ENCODE assay signal across 8 cellular contexts in genomic region chr17:82031303-82031884, GRCh38. TPM values are rescaled to one million over a fixed set of nuclear protein-coding genes. Genes with fewer than 3 reads are reported as not detected.
DNase-seq lines count a peak whose midpoint lies in the region; ATAC-seq and TF ChIP-seq lines count a peak whose summit lies in the region.

TSS of gene RAC3 (plus strand) at chr17:82031678. CDS start at chr17:82031762, 84 bp downstream.

- in situ Hi-C loops in brain microvascular endothelial cell (cut with HindIII; ENCODE audit: low pct_ligation_motif_present, low sequenced_read_pairs): loop anchor here (10.0 kb wide), 1 partner anchor 57 kb away; the partner anchor contains the start of gene ASPSCR1

- H3K36me3 ChIP-seq in brain microvascular endothelial cell (replicated peaks): no peaks in the 10 kb centered on the region
- peaks cover 0 to 5% (median 1%) of the 10 kb centered on the region in 4 donors for H3K36me3 ChIP-seq in liver (ENCODE audit: control insufficient read depth in 4 of 4, insufficient read depth in 3 of 4, low read depth in 1 of 4, low read length in 3 of 4)
- no peaks in the 10 kb centered on the region for H3K36me3 ChIP-seq in thyroid gland

- peaks cover 13% of the 10 kb centered on the region for H3K4me1 Mint-ChIP-seq in activated naive CD4-positive, alpha-beta T cell treated with anti-CD3 and anti-CD28 coated beads for 36 hours (ENCODE audit: low read depth)

- peaks cover 8% of the 10 kb centered on the region for H3K36me3 Mint-ChIP-seq in activated naive CD4-positive, alpha-beta T cell treated with anti-CD3 and anti-CD28 coated beads for 36 hours (ENCODE audit: low read depth)

- no peaks in the 10 kb centered on the region for H3K9me3 Mint-ChIP-seq in activated naive CD4-positive, alpha-beta T cell treated with anti-CD3 and anti-CD28 coated beads for 36 hours

- H3K4me3 ChIP-seq in brain microvascular endothelial cell (ENCODE audit: low read depth, low read length): peak within 1 kb of the TSS; percentile 59
- peak within 1 kb of the TSS in 2 of 3 donors; percentile 27 to 63 for H3K4me3 ChIP-seq in liver (ENCODE audit: low read depth in 1 of 3, low read length in 3 of 3)
- peak within 1 kb of the TSS in 1 of 3 donors; percentile 36 for H3K4me3 ChIP-seq in thyroid gland (replicated peaks in 1 of 3)

- H3K9me3 ChIP-seq in liver (ENCODE audit: control insufficient read depth in 4 of 4, low read length in 3 of 4) (no peaks in the 10 kb centered on the region), thyroid gland (no peaks in the 10 kb centered on the region)

- WGBS in liver: under 1% methylated on average over 96 of the region's 96 CpGs
- no CpG with 5 or more reads among the region's 96 CpGs for WGBS in thyroid gland, 2 donors

- no peak for ATAC-seq in GM19455 (IDR thresholded peaks at IDR 0.05; ENCODE audit: unreplicated experiment)

- no peak for DNase-seq in activated naive CD4-positive, alpha-beta T cell treated with anti-CD3 and anti-CD28 coated beads for 36 hours
- no peak for DNase-seq in activated naive CD4-positive, alpha-beta T cell treated with anti-CD3 and anti-CD28 coated beads, Interleukin-2, amount 50 U/mL, for 16 hours
- DNase-seq in NCI-H345 (lab: John Stamatoyannopoulos, UW): peak; percentile 73
- no peak for DNase-seq in brain microvascular endothelial cell
- peak in 1 of 2 donors; percentile 28 for DNase-seq in thyroid gland
- DNase-seq in SIG-M5 treated with dmso at 0.1 percent for 504 hours (lab: John Stamatoyannopoulos, UW; ENCODE audit: unreplicated experiment): no peak

- TF ChIP-seq POLR2A in thyroid gland (IDR thresholded peaks at IDR 0.05): no peak

- TF ChIP-seq CTCF in brain microvascular endothelial cell (IDR thresholded peaks at IDR 0.05; ENCODE audit: low read depth, low read length, missing control alignments) (no peak), liver (IDR thresholded peaks at IDR 0.05; ENCODE audit: low read depth, low read length, missing input control) (no peak), thyroid gland (IDR thresholded peaks at IDR 0.05) (no peak)

- no peaks in the 10 kb centered on the region for H3K27me3 ChIP-seq in brain microvascular endothelial cell (replicated peaks)
- H3K27me3 ChIP-seq in liver (ENCODE audit: control insufficient read depth in 4 of 4, insufficient read depth in 4 of 4, low read length in 3 of 4): no peaks in the 10 kb centered on the region
- no peaks in the 10 kb centered on the region for H3K27me3 ChIP-seq in thyroid gland

- H3K27ac Mint-ChIP-seq in activated naive CD4-positive, alpha-beta T cell treated with anti-CD3 and anti-CD28 coated beads for 36 hours: no peak within 1 kb of the TSS

- no peak within 1 kb of the TSS for H3K27ac ChIP-seq in brain microvascular endothelial cell
- peak within 1 kb of the TSS; percentile 74 to 76 for H3K27ac ChIP-seq in liver (ENCODE audit: low read depth in 1 of 2, low read length in 2 of 2)
- H3K27ac ChIP-seq in thyroid gland: peak within 1 kb of the TSS in 1 of 3 donors; percentile 41

- intact Hi-C loops in activated naive CD4-positive, alpha-beta T cell treated with anti-CD3 and anti-CD28 coated beads for 36 hours (cut with micrococcal nuclease): loop anchor here (10.0 kb wide), 1 partner anchor 323 kb away; the partner anchor contains the start of gene TEX19
- intact Hi-C loops in thyroid gland (cut with DNase I): loop anchor here (2.0 kb wide), 1 partner anchor 121 kb away; no protein-coding TSS in a partner anchor

- peaks cover 16 to 60% (median 39%) of the 10 kb centered on the region in 4 donors for H3K4me1 ChIP-seq in liver (ENCODE audit: control insufficient read depth in 4 of 4, insufficient read depth in 4 of 4, low read length in 3 of 4)
- peaks cover 30 to 46% of the 10 kb centered on the region in 2 donors for H3K4me1 ChIP-seq in thyroid gland

- H3K4me3 Mint-ChIP-seq in activated naive CD4-positive, alpha-beta T cell treated with anti-CD3 and anti-CD28 coated beads for 36 hours: peak within 1 kb of the TSS; percentile 76

- H3K9ac ChIP-seq in liver (ENCODE audit: low read depth in 1 of 2, low read length in 2 of 2): no peak within 1 kb of the TSS

- CTCF ChIA-PET in activated naive CD4-positive, alpha-beta T cell treated with anti-CD3 and anti-CD28 coated beads for 36 hours (lab: Charles Lee): interaction anchor here (0.9 to 2.5 kb wide), 4 partner anchors 9 to 121 kb away, joined by 3 to 16 read pairs (median 5); partner anchors contain the start of gene NOTUM

- no peaks in the 10 kb centered on the region for H3K27me3 Mint-ChIP-seq in activated naive CD4-positive, alpha-beta T cell treated with anti-CD3 and anti-CD28 coated beads for 36 hours (ENCODE audit: low read depth)

- TF ChIP-seq RAD21 in liver (IDR thresholded peaks at IDR 0.05): no peak

TF ChIP-seq in liver, 16 proteins besides CTCF, POLR2A, EP300 and RAD21:
- no peak for TF ChIP-seq FOXA2 (IDR thresholded peaks at IDR 0.05)
- TF ChIP-seq EGR1 (IDR thresholded peaks at IDR 0.05; ENCODE audit: low read depth in 2 of 2): no peak

RNA-seq across cellular contexts. Expression of gene RAC3, which starts in this region (rescaled TPM):
- total RNA-seq in activated naive CD4-positive, alpha-beta T cell treated with anti-CD3 and anti-CD28 coated beads for 36 hours: 1 to 10 TPM; 4.5 to 4.8 TPM
- total RNA-seq in liver (1 to 10 TPM; 3.1 to 6.3 TPM), thyroid gland (10 to 100 TPM; 11.8 to 23.8 (median 14.4) TPM)
- 1 to 10 TPM in 1 of 2 donors, under 1 TPM in 1; 0.63 to 3.5 TPM for polyA plus RNA-seq in liver
